2 cellular contexts compared by ENCODE assay signal in the genomic region with DNA sequence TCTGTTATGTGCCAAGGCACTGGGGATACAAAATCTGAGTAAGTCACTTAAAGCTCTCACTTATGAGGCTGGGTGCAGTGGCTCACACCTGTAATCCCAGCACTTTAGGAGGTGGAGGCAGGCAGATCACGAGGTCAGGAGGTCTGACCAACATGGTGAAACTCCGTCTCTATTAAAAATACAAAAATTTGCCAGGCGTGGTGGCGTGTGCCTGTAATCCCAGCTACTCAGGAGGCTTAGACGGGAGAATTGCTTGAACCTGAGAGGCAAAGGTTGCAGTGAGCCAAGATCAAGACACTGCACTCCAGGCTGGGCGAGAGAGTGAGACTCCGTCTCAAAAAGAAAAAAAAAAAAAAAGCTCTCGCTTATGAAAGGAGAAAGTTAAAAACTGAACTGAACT.
TF ChIP-seq lines count a peak whose summit lies in the region.

No MANE protein-coding gene starts in this region.

TF ChIP-seq in HEK293, 187 proteins besides CTCF, POLR2A, EP300 and RAD21:
- TF ChIP-seq PRDM1 (tag by site-specific recombination; IDR thresholded peaks at IDR 0.05), result 0 out of 2 replicates have a peak, but pooled peaks have one; percentile 25

TF ChIP-seq in GM12878, 131 proteins besides CTCF, POLR2A, EP300 and RAD21:
- TF ChIP-seq NFXL1 (IDR thresholded peaks at IDR 0.05; ENCODE audit: borderline replicate concordance), result peak; percentile 57; the same call in 1 of the 2 replicates
